In genomic region chr9:133149130-133150015, GRCh38 we compare ENCODE assay signal across 8 cellular contexts. TPM values are rescaled to one million over a fixed set of nuclear protein-coding genes. Genes with fewer than 3 reads are reported as not detected.
A peak's percentile ranks its signal among the peaks of the same experiment; 100 is the strongest.
DNase-seq lines count a peak whose midpoint lies in the region; ATAC-seq, FAIRE-seq and TF ChIP-seq lines count a peak whose summit lies in the region.

No MANE protein-coding gene starts in this region.

- peak overlapping the region; percentile 96 for H3K4me2 ChIP-seq in OCI-LY3 (ENCODE audit: low read length)

- H4K20me1 ChIP-seq in OCI-LY3 (ENCODE audit: insufficient read depth, low read length) = peaks cover 31% of the 10 kb centered on the region

- peak overlapping the region; percentile 88 for H3K9ac ChIP-seq in OCI-LY3 (ENCODE audit: low read length)

- H3K36me3 ChIP-seq in OCI-LY3 (replicated peaks; ENCODE audit: low read depth, low read length) = peaks cover 4% of the 10 kb centered on the region
- H3K36me3 ChIP-seq in muscle layer of duodenum (ENCODE audit: control insufficient read depth in 1 of 2, insufficient read depth in 2 of 2, low read length in 2 of 2) = no peaks in the 10 kb centered on the region

- H3K4me3 Mint-ChIP-seq in stimulated activated effector memory CD8-positive, alpha-beta T cell treated with anti-CD3 and anti-CD28 coated beads, Interleukin-12 subunit alpha, Interleukin-12 subunit beta, amount 100 ng/mL, for 72 hours = peak overlapping the region; percentile 95

- peak overlapping the region; percentile 71 for H2AFZ ChIP-seq in OCI-LY3 (ENCODE audit: low read depth, low read length)

- peak; percentile 95 for FAIRE-seq in HTR-8/SVneo (lab: Jason Lieb, UNC)

- ATAC-seq in GM21390 (IDR thresholded peaks at IDR 0.05; ENCODE audit: unreplicated experiment) (peak; percentile 59), esophagus mucosa (peak; percentile 78)
- ATAC-seq in stimulated activated effector memory CD8-positive, alpha-beta T cell treated with anti-CD3 and anti-CD28 coated beads, Interleukin-12 subunit alpha, Interleukin-12 subunit beta, amount 100 ng/mL, for 72 hours = peak; percentile 86

- H3K36me3 Mint-ChIP-seq in stimulated activated effector memory CD8-positive, alpha-beta T cell treated with anti-CD3 and anti-CD28 coated beads, Interleukin-12 subunit alpha, Interleukin-12 subunit beta, amount 100 ng/mL, for 72 hours = peaks cover 48% of the 10 kb centered on the region

- peak; percentile 21 for TF ChIP-seq CTCF in OCI-LY3 (IDR thresholded peaks at IDR 0.05; ENCODE audit: low read depth, low read length)

- peaks cover 7% of the 10 kb centered on the region for H3K4me1 ChIP-seq in OCI-LY3 (ENCODE audit: low read length)
- H3K4me1 ChIP-seq in muscle layer of duodenum (ENCODE audit: control insufficient read depth in 1 of 2, insufficient read depth in 2 of 2, low read length in 2 of 2) = peaks cover 7 to 38% of the 10 kb centered on the region in 2 donors

- H3K4me3 ChIP-seq in OCI-LY3 (ENCODE audit: low read length) (peak overlapping the region; percentile 96), muscle layer of duodenum (ENCODE audit: low read depth in 1 of 2, low read length in 2 of 2) (peak overlapping the region; percentile 31 to 52)

- H3K27ac Mint-ChIP-seq in stimulated activated effector memory CD8-positive, alpha-beta T cell treated with anti-CD3 and anti-CD28 coated beads, Interleukin-12 subunit alpha, Interleukin-12 subunit beta, amount 100 ng/mL, for 72 hours = peak overlapping the region; percentile 96

- H3K4me1 Mint-ChIP-seq in stimulated activated effector memory CD8-positive, alpha-beta T cell treated with anti-CD3 and anti-CD28 coated beads, Interleukin-12 subunit alpha, Interleukin-12 subunit beta, amount 100 ng/mL, for 72 hours = peaks cover 39% of the 10 kb centered on the region

- no peaks in the 10 kb centered on the region for H3K9me3 Mint-ChIP-seq in stimulated activated effector memory CD8-positive, alpha-beta T cell treated with anti-CD3 and anti-CD28 coated beads, Interleukin-12 subunit alpha, Interleukin-12 subunit beta, amount 100 ng/mL, for 72 hours

- DNase-seq in DMS153 treated with DMSO at 0.1 percent for 48 hours (lab: John Stamatoyannopoulos, UW; ENCODE audit: unreplicated experiment) (peak; percentile 89), HTR-8/SVneo (ENCODE audit: insufficient read length, low spot score) (peak; percentile 89)
- DNase-seq in activated T-cell treated with anti-CD3 and anti-CD28 coated beads, Interleukin-2, amount 50 U/mL, for 1 hour = peak; percentile 83
- DNase-seq in stimulated activated effector memory CD8-positive, alpha-beta T cell treated with anti-CD3 and anti-CD28 coated beads, Interleukin-12 subunit alpha, Interleukin-12 subunit beta, amount 100 ng/mL, for 72 hours (ENCODE audit: low spot score in 2 of 2) = peak; percentile 79 to 91

- peak overlapping the region; percentile 68 for H3K27ac ChIP-seq in OCI-LY3 (ENCODE audit: low read length)
- H3K27ac ChIP-seq in muscle layer of duodenum (ENCODE audit: low read length) = peak overlapping the region; percentile 54

- peaks cover 44% of the 10 kb centered on the region for H3K79me2 ChIP-seq in OCI-LY3 (ENCODE audit: low read length)

- H3K27me3 ChIP-seq in OCI-LY3 (ENCODE audit: low read depth, low read length) = no peaks in the 10 kb centered on the region
- no peaks in the 10 kb centered on the region for H3K27me3 ChIP-seq in muscle layer of duodenum (ENCODE audit: low read depth, low read length)

- H3K9me3 ChIP-seq in OCI-LY3 (ENCODE audit: insufficient read depth, low read length) = no peaks in the 10 kb centered on the region
- no peaks in the 10 kb centered on the region for H3K9me3 ChIP-seq in muscle layer of duodenum (ENCODE audit: control insufficient read depth in 1 of 2, low read length in 2 of 2)

RNA-seq across cellular contexts. Expression of gene GBGT1, which starts 14.3 kb away (rescaled TPM):
- 2.0 TPM for total RNA-seq in esophagus mucosa

RNA-seq across cellular contexts. Expression of gene RALGDS, which starts 28.3 kb away (rescaled TPM):
- total RNA-seq in esophagus mucosa = 35.0 TPM

RNA-seq across cellular contexts. Expression of gene OBP2B, which starts 59.7 kb away (rescaled TPM):
- total RNA-seq in esophagus mucosa = not detected

Comparison
In these comparisons a context has a peak if more than half of its experiments do, and no peak if none do; other contexts are left out.
1. Peak in every context shown above with its lines: DNase-seq, ATAC-seq, H3K4me3 ChIP-seq and H3K27ac ChIP-seq.